In the genomic region with DNA sequence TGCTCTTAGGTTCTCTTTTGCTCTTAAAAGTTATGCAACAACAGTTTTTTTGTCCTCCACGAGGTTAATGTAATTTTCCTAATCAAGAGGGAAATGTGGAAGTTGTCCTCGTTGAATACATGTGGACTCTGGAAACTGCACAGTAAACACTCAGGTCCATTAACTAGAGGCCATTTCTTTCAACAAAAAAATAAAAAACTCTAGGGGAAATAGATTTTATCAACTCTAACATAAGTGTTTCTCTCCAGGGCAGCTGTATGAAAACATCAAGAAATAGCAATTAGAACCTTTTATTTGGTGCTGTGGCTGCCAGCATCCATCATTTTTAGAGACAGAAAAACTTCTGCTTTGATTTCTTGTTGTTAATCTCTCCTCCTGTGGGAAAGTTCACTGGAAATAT, we compare ENCODE assay signal across 19 cellular contexts.
A peak's percentile ranks its signal among the peaks of the same experiment; 100 is the strongest.
DNase-seq lines count a peak whose midpoint lies in the region; ATAC-seq and TF ChIP-seq lines count a peak whose summit lies in the region.
"Had no signal": no experiment of that assay in that cellular context is flagged by ENCODE, and none has a peak within 500 bp of the region (broad histone marks: within the 10 kb centered on the region; RNA-seq: fewer than 3 reads in every experiment).

No MANE protein-coding gene starts in this region.

- H3K27me3 ChIP-seq in BE2C (no peaks in the 10 kb centered on the region), left lung (no peaks in the 10 kb centered on the region)
- H3K27me3 ChIP-seq: BLaER1, SJCRH30 had no signal

- H3K9me3 ChIP-seq in BE2C (no peaks in the 10 kb centered on the region; the same call in 1 of the 2 replicates), left lung (no peaks in the 10 kb centered on the region)
- H3K9me3 ChIP-seq: BLaER1, SJCRH30 had no signal

- H3K4me3 ChIP-seq in BE2C (ENCODE audit: low read depth, low read length) = peak overlapping the region; percentile 31
- H3K4me3 ChIP-seq in left lung = no peak overlapping the region
- H3K4me3 ChIP-seq: BLaER1, SJCRH30 had no signal

- DNase-seq in BE2C (peak; percentile 25), NCI-H2081 treated with DMSO at 0.1 percent for 48 hours (lab: John Stamatoyannopoulos, UW) (peak; percentile 70), SK-N-DZ (ENCODE audit: low spot score) (peak; percentile 74), left lung (no peak), NCI-H2029 (lab: John Stamatoyannopoulos, UW) (no peak), amygdala (lab: John Stamatoyannopoulos, UW) (no peak)
- DNase-seq: CD8-positive, alpha-beta T cell; NCI-H1436; NCI-H2029 treated with DMSO at 0.1 percent for 48 hours; NCI-H2227 treated with DMSO at 0.1 percent for 48 hours; NCI-H526; PC-3; SJCRH30; T-helper 1 cell had no signal

- intact Hi-C loops in left lung (cut with DNase I) = no loop called here

- H3K36me3 ChIP-seq in BE2C (no peaks in the 10 kb centered on the region), left lung (no peaks in the 10 kb centered on the region)
- H3K36me3 ChIP-seq: BLaER1, SJCRH30 had no signal

- no peak overlapping the region for H3K27ac ChIP-seq in left lung
- H3K27ac ChIP-seq: BLaER1, HL-60, RWPE1, SJCRH30 had no signal

- peaks cover 24% of the 10 kb centered on the region for H3K4me1 ChIP-seq in BE2C
- no peaks in the 10 kb centered on the region for H3K4me1 ChIP-seq in left lung
- H3K4me1 ChIP-seq: BLaER1, SJCRH30 had no signal

- ATAC-seq in left lung (peak; percentile 24), GM21528 (IDR thresholded peaks at IDR 0.05; ENCODE audit: low FRiP score, unreplicated experiment) (no peak), HG02623 (IDR thresholded peaks at IDR 0.05; ENCODE audit: unreplicated experiment) (no peak)
- ATAC-seq: CD8-positive, alpha-beta T cell; PC-3 had no signal

- TF ChIP-seq CTCF in BE2C (IDR thresholded peaks at IDR 0.05; ENCODE audit: low read depth, low read length) = no peak
- TF ChIP-seq CTCF in left lung (IDR thresholded peaks at IDR 0.05) = no peak

Comparison
In these comparisons a context has a peak if more than half of its experiments do, and no peak if none do; other contexts are left out.
1. DNase-seq: peak in BE2C (single experiment), NCI-H2081 treated with DMSO at 0.1 percent for 48 hours (single experiment) and SK-N-DZ (single experiment); none in left lung (0 of 2), NCI-H2029 (single experiment) and amygdala (0 of 56).